In the genomic region with DNA sequence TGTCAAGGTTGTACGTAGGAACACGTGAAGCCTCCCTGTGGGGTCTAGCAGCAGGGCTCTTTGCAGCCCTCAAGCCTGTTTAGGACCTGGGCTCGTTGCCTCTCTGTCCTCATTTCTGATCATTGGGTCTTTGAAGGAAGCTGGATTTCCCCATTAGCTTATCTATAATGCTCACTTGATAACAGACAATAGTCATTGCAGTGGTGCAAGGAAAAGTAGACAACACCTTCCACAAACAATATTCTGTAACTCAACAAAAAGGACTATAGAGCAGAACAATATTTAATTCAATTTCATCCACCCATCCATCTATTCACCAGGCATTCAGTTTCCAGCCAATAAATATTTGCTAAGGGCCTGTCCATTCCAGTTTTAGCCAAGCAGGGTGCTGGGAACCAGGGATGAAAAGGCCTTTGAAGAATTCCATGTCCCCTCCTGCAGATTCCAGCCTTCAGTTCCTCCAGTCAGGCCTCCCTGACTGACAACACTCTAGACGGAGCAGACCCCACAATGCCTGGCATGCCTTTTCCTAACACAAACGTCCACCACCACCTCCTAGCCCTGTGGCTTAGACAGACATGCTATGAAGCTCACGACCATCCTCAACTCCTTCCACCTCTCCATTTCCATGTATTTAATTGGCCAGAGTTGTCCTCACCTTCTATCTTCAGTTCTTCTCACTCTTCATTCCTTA, we compare ENCODE assay signal across 22 cellular contexts. TPM values are rescaled to one million over a fixed set of nuclear protein-coding genes. Genes with fewer than 3 reads are reported as not detected.
DNase-seq lines count a peak whose midpoint lies in the region; ATAC-seq and TF ChIP-seq lines count a peak whose summit lies in the region.
"Had no signal": no experiment of that assay in that cellular context is flagged by ENCODE, and none has a peak within 500 bp of the region (broad histone marks: within the 10 kb centered on the region; RNA-seq: fewer than 3 reads in every experiment).

No MANE protein-coding gene starts in this region.

- peaks cover 16% of the 10 kb centered on the region for H3K4me1 ChIP-seq in mucosa of descending colon (ENCODE audit: low read depth)
- no peaks in the 10 kb centered on the region for H3K4me1 ChIP-seq in Karpas-422 (ENCODE audit: low read length)
- H3K4me1 ChIP-seq: BLaER1 had no signal

- H3K36me3 Mint-ChIP-seq in stimulated activated naive B cell treated with anti-CD40 and anti-IgM and Interleukin-4, amounts not matched to agents 10 μg/mL and 1 μg/mL and 100 μg/mL, for 72 hours: no peaks in the 10 kb centered on the region

- H3K27me3 ChIP-seq in Karpas-422 (ENCODE audit: low read length): no peaks in the 10 kb centered on the region
- H3K27me3 ChIP-seq: BLaER1, MG63 had no signal

- H3K36me3 ChIP-seq in mucosa of descending colon (ENCODE audit: low read depth) (no peaks in the 10 kb centered on the region), Karpas-422 (ENCODE audit: insufficient read depth, low read length) (no peaks in the 10 kb centered on the region)
- H3K36me3 ChIP-seq: BLaER1, MG63 had no signal

- DNase-seq in NCI-H146 (lab: John Stamatoyannopoulos, UW) (peak; percentile 22), NCI-H146 treated with DMSO at 0.1 percent for 48 hours (lab: John Stamatoyannopoulos, UW; ENCODE audit: unreplicated experiment) (no peak), ELF-1 (ENCODE audit: low read depth, low spot score) (peak; percentile 53), mucosa of descending colon (no peak), KG1 (lab: John Stamatoyannopoulos, UW) (no peak), Karpas-422 (no peak)
- DNase-seq in stimulated activated naive B cell treated with anti-CD40 and anti-IgM and Interleukin-4, amounts not matched to agents 10 μg/mL and 1 μg/mL and 100 μg/mL, for 72 hours: no peak
- DNase-seq: CD4-positive, alpha-beta T cell; DND-41; GM23248; H7; MG63; NCI-H1105 treated with DMSO at 0.1 percent for 48 hours; NCI-H1694; NCI-H2171 treated with DMSO at 0.1 percent for 48 hours; NCI-H345; NCI-H510A treated with DMSO at 0.1 percent for 48 hours; NCI-H774; SK-N-SH; SW 1271 had no signal

- peak overlapping the region; percentile 6 for H3K27ac Mint-ChIP-seq in stimulated activated naive B cell treated with anti-CD40 and anti-IgM and Interleukin-4, amounts not matched to agents 10 μg/mL and 1 μg/mL and 100 μg/mL, for 72 hours
- H3K27ac Mint-ChIP-seq: CD4-positive, alpha-beta T cell had no signal

- peak; percentile 23 for ATAC-seq in mucosa of descending colon
- ATAC-seq in stimulated activated naive B cell treated with anti-CD40 and anti-IgM and Interleukin-4, amounts not matched to agents 10 μg/mL and 1 μg/mL and 100 μg/mL, for 72 hours (replicated peaks): no peak
- ATAC-seq: K562 had no signal

- peaks cover 0 to 8% of the 10 kb centered on the region in 2 donors for H3K27me3 Mint-ChIP-seq in stimulated activated naive B cell treated with anti-CD40 and anti-IgM and Interleukin-4, amounts not matched to agents 10 μg/mL and 1 μg/mL and 100 μg/mL, for 72 hours
- H3K27me3 Mint-ChIP-seq: CD4-positive, alpha-beta T cell had no signal

- H3K4me3 ChIP-seq in mucosa of descending colon: no peak overlapping the region
- no peak overlapping the region for H3K4me3 ChIP-seq in Karpas-422 (ENCODE audit: low read length)
- H3K4me3 ChIP-seq: BLaER1, GM23248, K562, MG63 had no signal

- H3K27ac ChIP-seq in Karpas-422 (ENCODE audit: low read length): no peak overlapping the region
- H3K27ac ChIP-seq: BLaER1, GM23248 had no signal

- H3K9me3 ChIP-seq in mucosa of descending colon (no peaks in the 10 kb centered on the region), Karpas-422 (ENCODE audit: low read length) (no peaks in the 10 kb centered on the region)
- H3K9me3 ChIP-seq: BLaER1, MG63, SK-N-SH had no signal

- H3K4me3 Mint-ChIP-seq in stimulated activated naive B cell treated with anti-CD40 and anti-IgM and Interleukin-4, amounts not matched to agents 10 μg/mL and 1 μg/mL and 100 μg/mL, for 72 hours: no peak overlapping the region
- H3K4me3 Mint-ChIP-seq: CD4-positive, alpha-beta T cell had no signal

- intact Hi-C loops in mucosa of descending colon (cut with DNase I, micrococcal nuclease): no loop called here

- no peaks in the 10 kb centered on the region for H3K79me2 ChIP-seq in Karpas-422 (ENCODE audit: low read length)

- no peaks in the 10 kb centered on the region for H3K9me2 ChIP-seq in Karpas-422 (replicated peaks; ENCODE audit: insufficient read depth, low read length)
- H3K9me2 ChIP-seq: SK-N-SH had no signal

- H3K4me2 ChIP-seq in Karpas-422 (ENCODE audit: low read depth, low read length, poor library complexity, severe bottlenecking): no peak overlapping the region
- H3K4me2 ChIP-seq: BLaER1, SK-N-SH had no signal

- peaks cover 0 to 7% of the 10 kb centered on the region in 2 donors for H3K4me1 Mint-ChIP-seq in stimulated activated naive B cell treated with anti-CD40 and anti-IgM and Interleukin-4, amounts not matched to agents 10 μg/mL and 1 μg/mL and 100 μg/mL, for 72 hours

- no peak overlapping the region for H2AFZ ChIP-seq in Karpas-422 (ENCODE audit: low read length)
- H2AFZ ChIP-seq: GM23248 had no signal

- H3K9me3 Mint-ChIP-seq in stimulated activated naive B cell treated with anti-CD40 and anti-IgM and Interleukin-4, amounts not matched to agents 10 μg/mL and 1 μg/mL and 100 μg/mL, for 72 hours: no peaks in the 10 kb centered on the region
- H3K9me3 Mint-ChIP-seq: CD4-positive, alpha-beta T cell had no signal

- no peak for TF ChIP-seq CTCF in mucosa of descending colon (IDR thresholded peaks at IDR 0.05)

- H4K20me1 ChIP-seq in Karpas-422 (ENCODE audit: insufficient read depth, low read depth, low read length): no peaks in the 10 kb centered on the region
- H4K20me1 ChIP-seq: BLaER1 had no signal

- H3K9ac ChIP-seq in Karpas-422 (ENCODE audit: low read length): no peak overlapping the region
- H3K9ac ChIP-seq: BLaER1, GM23248, SK-N-SH had no signal

RNA-seq across cellular contexts. Expression of a gene that starts 12.7 kb away (rescaled TPM):
- total RNA-seq in mucosa of descending colon: 10 to 100 TPM; 18.3 to 32.4 (median 20.6) TPM
- 14.9 and 20.8 TPM in 2 replicates for total RNA-seq in Karpas-422 (2014; rRNA removed; shearing (Covaris generic); ENCODE audit: low replicate concordance)

Comparison
In these comparisons a context has a peak if more than half of its experiments do, and no peak if none do; other contexts are left out.
1. DNase-seq: peak in NCI-H146 (single experiment) and ELF-1 (single experiment); none in NCI-H146 treated with DMSO at 0.1 percent for 48 hours (single experiment), mucosa of descending colon (0 of 3), stimulated activated naive B cell treated with anti-CD40 and anti-IgM and Interleukin-4, amounts not matched to agents 10 μg/mL and 1 μg/mL and 100 μg/mL, for 72 hours (single experiment), KG1 (single experiment) and Karpas-422 (single experiment).